ENCODE assay signal across 9 cellular contexts in genomic region chr9:127975376-127976315, GRCh38. TPM values are rescaled to one million over a fixed set of nuclear protein-coding genes. Genes with fewer than 3 reads are reported as not detected.
A peak's percentile ranks its signal among the peaks of the same experiment; 100 is the strongest.
DNase-seq lines count a peak whose midpoint lies in the region; ATAC-seq, FAIRE-seq and TF ChIP-seq lines count a peak whose summit lies in the region.
"Had no signal": no experiment of that assay in that cellular context is flagged by ENCODE, and none has a peak within 500 bp of the region (broad histone marks: within the 10 kb centered on the region; RNA-seq: fewer than 3 reads in every experiment).

No MANE protein-coding gene starts in this region.

- H3K27ac ChIP-seq in layer of hippocampus (ENCODE audit: low read depth, low read length) = peak overlapping the region; percentile 95
- H3K27ac ChIP-seq in substantia nigra (ENCODE audit: low read depth, low read length, poor library complexity, severe bottlenecking) = peak overlapping the region; percentile 99
- H3K27ac ChIP-seq: SJSA1 had no signal

- POLR2A ChIA-PET in activated CD4-positive, alpha-beta T cell treated with anti-CD3 and anti-CD28 coated beads for 36 hours (lab: Charles Lee) = interaction anchor here (0.6 to 1.3 kb wide), 4 partner anchors 11 to 130 kb away, joined by 3 to 8 read pairs (median 4); no protein-coding TSS in a partner anchor

- no peak for TF ChIP-seq POLR2A in H54 (IDR thresholded peaks at IDR 0.05; ENCODE audit: low read depth, low read length)

- CTCF ChIA-PET in activated CD4-positive, alpha-beta T cell treated with anti-CD3 and anti-CD28 coated beads for 36 hours (lab: Charles Lee) = interaction anchor here (0.6 to 8.1 kb wide), 12 partner anchors 8 to 153 kb away, joined by 3 to 55 read pairs (median 4); no protein-coding TSS in a partner anchor

- intact Hi-C loops in activated CD4-positive, alpha-beta T cell treated with anti-CD3 and anti-CD28 coated beads for 36 hours (cut with DNase I, micrococcal nuclease) = no loop called here

- ATAC-seq in activated CD4-positive, alpha-beta T cell treated with anti-CD3 and anti-CD28 coated beads for 36 hours = no peak
- ATAC-seq in activated T-cell treated with anti-CD3 and anti-CD28 coated beads, Interleukin-2, amount 50 U/mL, for 72 hours (replicated peaks in 1 of 2) = no peak

- no peaks in the 10 kb centered on the region for H3K27me3 Mint-ChIP-seq in activated CD4-positive, alpha-beta T cell treated with anti-CD3 and anti-CD28 coated beads for 36 hours
- H3K27me3 Mint-ChIP-seq in activated T-cell treated with anti-CD3 and anti-CD28 coated beads, Interleukin-2, amount 50 U/mL, for 72 hours (ENCODE audit: low read depth) = no peaks in the 10 kb centered on the region

- H3K36me3 Mint-ChIP-seq in activated CD4-positive, alpha-beta T cell treated with anti-CD3 and anti-CD28 coated beads for 36 hours (ENCODE audit: low read depth) = peaks cover 23% of the 10 kb centered on the region
- peaks cover 3 to 13% of the 10 kb centered on the region in 2 donors for H3K36me3 Mint-ChIP-seq in activated T-cell treated with anti-CD3 and anti-CD28 coated beads, Interleukin-2, amount 50 U/mL, for 72 hours (ENCODE audit: insufficient read depth in 2 of 2)

- FAIRE-seq in H54 (lab: Jason Lieb, UNC) = no peak

- H3K4me3 Mint-ChIP-seq in activated CD4-positive, alpha-beta T cell treated with anti-CD3 and anti-CD28 coated beads for 36 hours = peak overlapping the region; percentile 97
- H3K4me3 Mint-ChIP-seq in activated T-cell treated with anti-CD3 and anti-CD28 coated beads, Interleukin-2, amount 50 U/mL, for 72 hours = peak overlapping the region; percentile 76 to 90

- H3K27ac Mint-ChIP-seq in activated CD4-positive, alpha-beta T cell treated with anti-CD3 and anti-CD28 coated beads for 36 hours = peak overlapping the region; percentile 89
- H3K27ac Mint-ChIP-seq in activated T-cell treated with anti-CD3 and anti-CD28 coated beads, Interleukin-2, amount 50 U/mL, for 72 hours = peak overlapping the region; percentile 68

- DNase-seq in activated CD4-positive, alpha-beta T cell treated with anti-CD3 and anti-CD28 coated beads for 36 hours = no peak
- no peak for DNase-seq in activated CD4-positive, alpha-beta T cell treated with anti-CD3 and anti-CD28 coated beads for 48 hours
- DNase-seq in activated T-cell treated with anti-CD3 and anti-CD28 coated beads, Interleukin-2, amount 50 U/mL, for 72 hours = no peak
- peak in 28 of 49 donors; percentile 20 to 76 (median 51) for DNase-seq in substantia nigra (lab: John Stamatoyannopoulos, UW)
- no peak for DNase-seq in effector CD8-positive, alpha-beta T cell (lab: John Stamatoyannopoulos, UW)
- no peak for DNase-seq in H54 (ENCODE audit: insufficient read length, low spot score)
- DNase-seq in AG08395 (ENCODE audit: low spot score) = no peak

- no peaks in the 10 kb centered on the region for H3K9me3 Mint-ChIP-seq in activated CD4-positive, alpha-beta T cell treated with anti-CD3 and anti-CD28 coated beads for 36 hours (ENCODE audit: low read depth)
- H3K9me3 Mint-ChIP-seq in activated T-cell treated with anti-CD3 and anti-CD28 coated beads, Interleukin-2, amount 50 U/mL, for 72 hours = no peaks in the 10 kb centered on the region

- H3K27me3 ChIP-seq in layer of hippocampus (ENCODE audit: control insufficient read depth, insufficient read depth, low read length) = no peaks in the 10 kb centered on the region
- H3K27me3 ChIP-seq: SJSA1 had no signal

- peaks cover 68% of the 10 kb centered on the region for H3K4me1 Mint-ChIP-seq in activated CD4-positive, alpha-beta T cell treated with anti-CD3 and anti-CD28 coated beads for 36 hours
- H3K4me1 Mint-ChIP-seq in activated T-cell treated with anti-CD3 and anti-CD28 coated beads, Interleukin-2, amount 50 U/mL, for 72 hours (ENCODE audit: low read depth) = peaks cover 69% of the 10 kb centered on the region

RNA-seq across cellular contexts. Expression of gene EEIG1, which starts 5.1 kb away (rescaled TPM):
- total RNA-seq in activated CD4-positive, alpha-beta T cell treated with anti-CD3 and anti-CD28 coated beads for 36 hours = 10 to 100 TPM; 56.2 to 58.4 TPM
- total RNA-seq in activated T-cell treated with anti-CD3 and anti-CD28 coated beads, Interleukin-2, amount 50 U/mL, for 72 hours = 10 to 100 TPM; 59.2 to 75.1 TPM

RNA-seq across cellular contexts. Expression of gene DPM2, which starts 38.0 kb away (rescaled TPM):
- 10 to 100 TPM; 44.1 to 46.6 TPM for total RNA-seq in activated CD4-positive, alpha-beta T cell treated with anti-CD3 and anti-CD28 coated beads for 36 hours
- total RNA-seq in activated T-cell treated with anti-CD3 and anti-CD28 coated beads, Interleukin-2, amount 50 U/mL, for 72 hours = 10 to 100 TPM; 44.2 to 51.1 TPM

RNA-seq across cellular contexts. Expression of gene PIP5KL1, which starts 45.1 kb away (rescaled TPM):
- 1 to 10 TPM; 1.9 to 2.8 TPM for total RNA-seq in activated CD4-positive, alpha-beta T cell treated with anti-CD3 and anti-CD28 coated beads for 36 hours
- 1 to 10 TPM; 4.4 to 6.4 TPM for total RNA-seq in activated T-cell treated with anti-CD3 and anti-CD28 coated beads, Interleukin-2, amount 50 U/mL, for 72 hours

RNA-seq across cellular contexts. Expression of gene ST6GALNAC4, which starts 58.8 kb away (rescaled TPM):
- 10 to 100 TPM; 14.9 to 20.7 TPM for total RNA-seq in activated CD4-positive, alpha-beta T cell treated with anti-CD3 and anti-CD28 coated beads for 36 hours
- 10 to 100 TPM; 28.1 to 30.5 TPM for total RNA-seq in activated T-cell treated with anti-CD3 and anti-CD28 coated beads, Interleukin-2, amount 50 U/mL, for 72 hours

Comparison
In these comparisons a context has a peak if more than half of its experiments do, and no peak if none do; other contexts are left out.
1. DNase-seq: peak in substantia nigra (28 of 49); none in activated CD4-positive, alpha-beta T cell treated with anti-CD3 and anti-CD28 coated beads for 36 hours (single experiment), activated CD4-positive, alpha-beta T cell treated with anti-CD3 and anti-CD28 coated beads for 48 hours (single experiment), activated T-cell treated with anti-CD3 and anti-CD28 coated beads, Interleukin-2, amount 50 U/mL, for 72 hours (0 of 2), effector CD8-positive, alpha-beta T cell (single experiment), H54 (single experiment) and AG08395 (single experiment).